21 cellular contexts compared by ENCODE assay signal in genomic region chr19:30593358-30593757, GRCh38.
"Had no signal": no experiment of that assay in that cellular context is flagged by ENCODE, and none has a peak within 500 bp of the region (broad histone marks: within the 10 kb centered on the region; RNA-seq: fewer than 3 reads in every experiment).

No MANE protein-coding gene starts in this region.

- H3K4me3 ChIP-seq: heart right ventricle, skin epidermis, tibial nerve had no signal

- H3K27ac ChIP-seq: heart right ventricle, skin epidermis, tibial nerve had no signal

- H3K9me3 ChIP-seq: heart right ventricle, tibial nerve had no signal

- H3K36me3 ChIP-seq: heart right ventricle, tibial nerve had no signal

- H3K27me3 ChIP-seq: tibial nerve had no signal

- DNase-seq: activated CD4-positive, alpha-beta T cell treated with anti-CD3 and anti-CD28 coated beads, Interleukin-2, amount 10 ng/mL, durations not matched to agents 7 days and 5 days; activated CD4-positive, CD25-positive, alpha-beta regulatory T cell; activated CD8-positive, alpha-beta memory T cell treated with anti-CD3 and anti-CD28 coated beads, Interleukin-2, amount 50 U/mL, for 48 hours; activated gamma-delta T cell; activated T-cell treated with anti-CD3 and anti-CD28 coated beads, Interleukin-2, amount 50 U/mL, for 72 hours; amniotic stem cell; effector CD8-positive, alpha-beta T cell; foreskin melanocyte; mesenchymal stem cell; natural killer cell; retina; stimulated activated CD4-positive, alpha-beta T cell treated with anti-CD3 and anti-CD28 coated beads, Interleukin-15, amount 100 ng/mL, for 24 hours; stimulated activated CD4-positive, alpha-beta T cell treated with anti-CD3 and anti-CD28 coated beads, Interleukin-4, amount 100 ng/mL, for 1 hour; stimulated activated naive B cell treated with anti-CD40 and anti-IgM and Interleukin-4, amounts not matched to agents 10 μg/mL and 1 μg/mL and 100 μg/mL, for 72 hours; T-helper 2 cell had no signal

- FAIRE-seq: endothelial cell of umbilical vein, TTC549 had no signal

- ATAC-seq: activated T-cell treated with anti-CD3 and anti-CD28 coated beads, Interleukin-2, amount 50 U/mL, for 72 hours; left lobe of liver; natural killer cell; stimulated activated naive B cell treated with anti-CD40 and anti-IgM and Interleukin-4, amounts not matched to agents 10 μg/mL and 1 μg/mL and 100 μg/mL, for 72 hours had no signal
